Comparison of ENCODE assay signal across 1 cellular context in the genomic region with DNA sequence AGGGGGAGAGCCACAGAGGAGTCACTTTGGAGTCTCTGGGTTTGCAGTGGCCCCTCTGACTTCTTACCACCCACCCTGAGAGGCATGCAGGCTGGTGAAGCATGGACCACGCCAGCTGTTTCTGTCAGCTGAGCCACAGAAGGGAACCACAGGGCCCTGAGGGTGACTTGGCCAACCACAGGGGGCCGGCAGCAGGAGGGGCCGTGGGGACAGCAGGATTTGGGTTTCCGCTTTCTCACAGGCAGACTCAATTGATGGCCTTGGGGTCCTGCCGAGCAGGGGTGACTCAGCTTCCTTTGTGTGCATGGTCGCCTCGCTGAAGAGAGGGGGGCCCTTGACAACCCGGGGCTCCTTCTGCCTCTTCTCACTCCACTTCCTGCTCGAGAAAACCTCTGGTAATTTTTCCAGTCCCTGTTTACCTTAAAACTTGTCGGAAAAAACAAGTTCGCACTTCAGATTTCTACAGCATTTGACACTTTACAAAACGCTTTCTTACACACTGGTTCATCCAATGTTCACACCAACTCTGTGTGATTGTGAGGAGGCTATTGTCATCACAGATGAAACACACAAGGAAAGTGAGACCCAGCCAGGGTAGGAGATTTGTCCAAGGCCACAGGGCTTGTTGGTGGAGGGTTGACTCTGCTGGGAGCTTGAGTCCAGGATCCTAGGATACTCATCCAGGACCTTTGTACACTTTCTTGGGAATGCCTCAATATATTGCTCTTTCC.
TF ChIP-seq lines count a peak whose summit lies in the region.

No MANE protein-coding gene starts in this region.

TF ChIP-seq in IMR-90, 13 proteins besides CTCF, POLR2A, EP300 and RAD21 (continued from another document):
- TF ChIP-seq, protein P1, sequence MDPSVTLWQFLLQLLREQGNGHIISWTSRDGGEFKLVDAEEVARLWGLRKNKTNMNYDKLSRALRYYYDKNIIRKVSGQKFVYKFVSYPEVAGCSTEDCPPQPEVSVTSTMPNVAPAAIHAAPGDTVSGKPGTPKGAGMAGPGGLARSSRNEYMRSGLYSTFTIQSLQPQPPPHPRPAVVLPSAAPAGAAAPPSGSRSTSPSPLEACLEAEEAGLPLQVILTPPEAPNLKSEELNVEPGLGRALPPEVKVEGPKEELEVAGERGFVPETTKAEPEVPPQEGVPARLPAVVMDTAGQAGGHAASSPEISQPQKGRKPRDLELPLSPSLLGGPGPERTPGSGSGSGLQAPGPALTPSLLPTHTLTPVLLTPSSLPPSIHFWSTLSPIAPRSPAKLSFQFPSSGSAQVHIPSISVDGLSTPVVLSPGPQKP (IDR thresholded peaks at IDR 0.05; ENCODE audit: borderline replicate concordance, low read depth, low read length): no peak
- TF ChIP-seq MXI1 (IDR thresholded peaks at IDR 0.05; ENCODE audit: borderline replicate concordance, low read depth, low read length) (no peak), MAZ (IDR thresholded peaks at IDR 0.05; ENCODE audit: borderline replicate concordance, low read depth, low read length) (no peak)
TF ChIP-seq in IMR-90: peak in this region for 0.
